Comparison of ENCODE assay signal across 9 cellular contexts in genomic region chr7:37916673-37917660, GRCh38. TPM values are rescaled to one million over a fixed set of nuclear protein-coding genes. Genes with fewer than 3 reads are reported as not detected.
DNase-seq lines count a peak whose midpoint lies in the region; ATAC-seq and TF ChIP-seq lines count a peak whose summit lies in the region.
"Had no signal": no experiment of that assay in that cellular context is flagged by ENCODE, and none has a peak within 500 bp of the region (broad histone marks: within the 10 kb centered on the region; RNA-seq: fewer than 3 reads in every experiment).

Gene SFRP4 (minus strand): TSS chr7:37916817. CDS start chr7:37916537, 280 bp downstream.

- intact Hi-C loops in vagina (cut with DNase I): no loop called here

- ATAC-seq in GM21381 (IDR thresholded peaks at IDR 0.05; ENCODE audit: unreplicated experiment) (peak; percentile 40), GM21367 (IDR thresholded peaks at IDR 0.05; ENCODE audit: unreplicated experiment) (no peak)

- H3K4me1 ChIP-seq in muscle layer of duodenum (ENCODE audit: control insufficient read depth in 1 of 2, insufficient read depth in 2 of 2, low read length in 2 of 2): peaks cover 4 to 35% of the 10 kb centered on the region in 2 donors
- peaks cover 36% of the 10 kb centered on the region for H3K4me1 ChIP-seq in vagina

- DNase-seq in Caki2 (ENCODE audit: low read depth): peak; percentile 87
- DNase-seq in LoVo (ENCODE audit: low spot score): peak; percentile 80
- no peak for DNase-seq in T-helper 2 cell treated with Interferon-gamma antibody and Interleukin-4, amounts not matched to agents 5 μg/mL and 100 μg/mL, for 36 hours (ENCODE audit: low spot score)
- peak; percentile 65 for DNase-seq in fibroblast of mammary gland (ENCODE audit: low read depth)
- no peak for DNase-seq in vagina (ENCODE audit: extremely low spot score in 2 of 2)

- H3K27ac ChIP-seq in muscle layer of duodenum (ENCODE audit: low read length): no peak within 1 kb of the TSS
- H3K27ac ChIP-seq in vagina: peak within 1 kb of the TSS; percentile 94

- peaks cover 7% of the 10 kb centered on the region for H3K4me1 Mint-ChIP-seq in T-helper 2 cell treated with Interferon-gamma antibody and Interleukin-4, amounts not matched to agents 5 μg/mL and 100 μg/mL, for 36 hours (ENCODE audit: low read depth)

- peaks cover 63% of the 10 kb centered on the region for H3K27me3 Mint-ChIP-seq in T-helper 2 cell treated with Interferon-gamma antibody and Interleukin-4, amounts not matched to agents 5 μg/mL and 100 μg/mL, for 36 hours (ENCODE audit: low read depth)

- no peaks in the 10 kb centered on the region for H3K36me3 Mint-ChIP-seq in T-helper 2 cell treated with Interferon-gamma antibody and Interleukin-4, amounts not matched to agents 5 μg/mL and 100 μg/mL, for 36 hours (ENCODE audit: low read depth)

- no peaks in the 10 kb centered on the region for H3K27me3 ChIP-seq in muscle layer of duodenum (ENCODE audit: low read depth, low read length)
- no peaks in the 10 kb centered on the region for H3K27me3 ChIP-seq in vagina

- in situ Hi-C loops in Caki2 (cut with HindIII; ENCODE audit: low pct_unique_long_range_greater_than_20kb, low sequenced_read_pairs): loop anchor here (25.0 kb wide), 1 partner anchor 395 kb away; no protein-coding TSS in a partner anchor

- H3K9me3 Mint-ChIP-seq in T-helper 2 cell treated with Interferon-gamma antibody and Interleukin-4, amounts not matched to agents 5 μg/mL and 100 μg/mL, for 36 hours: no peaks in the 10 kb centered on the region

- H3K4me3 Mint-ChIP-seq in T-helper 2 cell treated with Interferon-gamma antibody and Interleukin-4, amounts not matched to agents 5 μg/mL and 100 μg/mL, for 36 hours: peak within 1 kb of the TSS; percentile 20

- no peak within 1 kb of the TSS for H3K27ac Mint-ChIP-seq in T-helper 2 cell treated with Interferon-gamma antibody and Interleukin-4, amounts not matched to agents 5 μg/mL and 100 μg/mL, for 36 hours

- TF ChIP-seq CTCF in fibroblast of mammary gland (conservative IDR thresholded peaks at IDR 0.05; ENCODE audit: control insufficient read depth, insufficient read depth, low read depth, low read length): peak; percentile 76
- peak in 2 of 3 experiments; percentile 56 to 67 for TF ChIP-seq CTCF in vagina (IDR thresholded peaks at IDR 0.05)

- H3K9me3 ChIP-seq in muscle layer of duodenum (ENCODE audit: control insufficient read depth in 1 of 2, low read length in 2 of 2): no peaks in the 10 kb centered on the region
- H3K9me3 ChIP-seq in vagina: no peaks in the 10 kb centered on the region

- TF ChIP-seq POLR2A in vagina (IDR thresholded peaks at IDR 0.05): peak in 1 of 2 donors; percentile 53

- H3K36me3 ChIP-seq in muscle layer of duodenum (ENCODE audit: control insufficient read depth in 1 of 2, insufficient read depth in 2 of 2, low read length in 2 of 2) (no peaks in the 10 kb centered on the region), vagina (no peaks in the 10 kb centered on the region)

- H3K4me3 ChIP-seq in fibroblast of mammary gland (ENCODE audit: control insufficient read depth, low read depth, low read length) (peak within 1 kb of the TSS; percentile 39), muscle layer of duodenum (ENCODE audit: low read depth in 1 of 2, low read length in 2 of 2) (peak within 1 kb of the TSS; percentile 59 to 82), vagina (peak within 1 kb of the TSS; percentile 64 to 81)

RNA-seq across cellular contexts. Expression of gene SFRP4, which starts in this region (rescaled TPM):
- 19.2 and 19.4 TPM in 2 replicates for total RNA-seq in Caki2 (2014; rRNA removed; shearing (Covaris generic); ENCODE audit: low replicate concordance)
- total RNA-seq in vagina: 56.0 TPM
- total RNA-seq: activated CD8-positive, alpha-beta memory T cell treated with anti-CD3 and anti-CD28 coated beads for 36 hours had no signal

Comparison
In these comparisons a context has a peak if more than half of its experiments do, and no peak if none do; other contexts are left out.
1. DNase-seq: peak in Caki2 (single experiment), LoVo (single experiment) and fibroblast of mammary gland (single experiment); none in T-helper 2 cell treated with Interferon-gamma antibody and Interleukin-4, amounts not matched to agents 5 μg/mL and 100 μg/mL, for 36 hours (single experiment) and vagina (0 of 2).
2. Peak in every context shown above with its lines, with median percentiles within 50 percentile points of each other: H3K4me3 ChIP-seq.